Comparison of ENCODE assay signal across 9 cellular contexts in the genomic region with DNA sequence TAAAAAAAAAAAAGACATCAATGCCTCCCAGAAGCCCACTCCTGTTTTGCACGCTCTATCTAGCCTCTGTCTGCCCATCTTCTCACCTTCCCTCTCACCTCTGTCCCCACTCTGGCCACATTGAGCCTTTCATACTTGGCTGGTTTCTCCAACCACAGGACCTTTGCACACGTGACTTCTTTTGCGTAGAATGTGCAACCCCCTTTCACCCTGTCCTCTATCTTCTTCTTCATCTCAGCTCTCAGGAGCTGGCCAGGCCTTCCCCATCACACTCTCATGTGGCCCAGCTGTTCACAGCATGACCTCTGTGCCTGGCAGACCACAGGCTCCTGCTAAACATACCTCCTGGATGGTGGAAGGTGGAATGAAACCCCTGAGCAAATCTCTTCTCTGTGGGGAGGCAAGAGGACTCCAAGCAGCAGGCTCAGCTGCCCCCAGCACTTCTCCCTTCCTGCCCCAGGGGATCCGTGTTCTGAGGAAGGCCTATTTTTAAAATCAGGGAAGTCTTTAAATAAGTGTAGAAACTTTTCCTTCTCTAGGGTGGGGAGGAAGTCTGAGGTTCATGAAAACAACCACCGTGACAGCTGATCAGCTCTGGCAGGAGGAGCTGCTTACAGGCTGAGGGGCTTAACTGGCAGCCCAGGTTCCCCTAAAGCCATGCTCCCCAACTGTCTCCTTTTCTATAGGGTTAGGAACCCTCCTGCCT. TPM values are rescaled to one million over a fixed set of nuclear protein-coding genes. Genes with fewer than 3 reads are reported as not detected.
A peak's percentile ranks its signal among the peaks of the same experiment; 100 is the strongest.
DNase-seq lines count a peak whose midpoint lies in the region; ATAC-seq and TF ChIP-seq lines count a peak whose summit lies in the region.
"Had no signal": no experiment of that assay in that cellular context is flagged by ENCODE, and none has a peak within 500 bp of the region (broad histone marks: within the 10 kb centered on the region; RNA-seq: fewer than 3 reads in every experiment).

No MANE protein-coding gene starts in this region.

- DNase-seq in NAMALWA (ENCODE audit: low spot score) (peak; percentile 54), immature natural killer cell (peak; percentile 71 to 79 (median 78)), dermis blood vessel endothelial cell (no peak), NCI-H345 (lab: John Stamatoyannopoulos, UW) (no peak), foreskin keratinocyte (no peak), NCI-H2171 (lab: John Stamatoyannopoulos, UW) (no peak)

- no peak overlapping the region for H3K27ac ChIP-seq in foreskin keratinocyte

- TF ChIP-seq CTCF in foreskin keratinocyte (conservative IDR thresholded peaks at IDR 0.05): no peak

- ATAC-seq in GM18858 (IDR thresholded peaks at IDR 0.05; ENCODE audit: unreplicated experiment) (peak; percentile 51), HG02571 (IDR thresholded peaks at IDR 0.05; ENCODE audit: unreplicated experiment) (peak; percentile 69), foreskin keratinocyte (no peak)
- ATAC-seq: Panc1 had no signal

- no peaks in the 10 kb centered on the region for H3K9me3 Mint-ChIP-seq in immature natural killer cell

- H3K27ac Mint-ChIP-seq in immature natural killer cell: peak overlapping the region; percentile 85 to 95 (median 90)

- H3K36me3 Mint-ChIP-seq in immature natural killer cell: peaks cover 10 to 20% (median 18%) of the 10 kb centered on the region in 3 donors

- H3K4me1 Mint-ChIP-seq in immature natural killer cell: peaks cover 48 to 66% of the 10 kb centered on the region in 2 donors

- H3K27me3 ChIP-seq in foreskin keratinocyte: no peaks in the 10 kb centered on the region

- H3K4me3 Mint-ChIP-seq in immature natural killer cell: peak overlapping the region; percentile 77 to 84 (median 81)

- no peaks in the 10 kb centered on the region for H3K4me1 ChIP-seq in foreskin keratinocyte

- H3K27me3 Mint-ChIP-seq in immature natural killer cell (ENCODE audit: low read depth in 3 of 3): peaks cover 0 to 3% (median 1%) of the 10 kb centered on the region in 3 donors

RNA-seq across cellular contexts. Expression of gene HVCN1, which starts 11.6 kb away (rescaled TPM):
- polyA plus RNA-seq in immature natural killer cell (10 to 100 TPM; 28.8 to 54.0 (median 33.3) TPM), foreskin keratinocyte (1.8 and 2.4 TPM in 2 replicates)
- total RNA-seq in dermis blood vessel endothelial cell (5.0 and 6.1 TPM in 2 replicates), foreskin keratinocyte (2.3 and 2.6 TPM in 2 replicates)

Comparison
In these comparisons a context has a peak if more than half of its experiments do, and no peak if none do; other contexts are left out.
1. DNase-seq: peak in NAMALWA (single experiment) and immature natural killer cell (3 of 3); none in dermis blood vessel endothelial cell (single experiment), NCI-H345 (single experiment), foreskin keratinocyte (0 of 2) and NCI-H2171 (single experiment).